12 cellular contexts compared by ENCODE assay signal in genomic region chr2:99707592-99707991, GRCh38.
DNase-seq lines count a peak whose midpoint lies in the region; ATAC-seq and TF ChIP-seq lines count a peak whose summit lies in the region.
"Had no signal": no experiment of that assay in that cellular context is flagged by ENCODE, and none has a peak within 500 bp of the region (broad histone marks: within the 10 kb centered on the region; RNA-seq: fewer than 3 reads in every experiment).

No MANE protein-coding gene starts in this region.

- H3K4me3 ChIP-seq in hepatocyte, result no peak overlapping the region
- H3K4me3 ChIP-seq in thoracic aorta, result peak overlapping the region; percentile 17

- H3K36me3 Mint-ChIP-seq in IgD-negative memory B cell (peaks cover 6% of the 10 kb centered on the region), chondrocyte (ENCODE audit: low read depth) (peaks cover 8% of the 10 kb centered on the region)
- H3K36me3 Mint-ChIP-seq in activated naive CD8-positive, alpha-beta T cell treated with anti-CD3 and anti-CD28 coated beads, Interleukin-2, amount 50 U/mL, for 24 hours (ENCODE audit: low read depth), result no peaks in the 10 kb centered on the region

- H3K79me2 ChIP-seq in hepatocyte, result no peaks in the 10 kb centered on the region

- H3K4me1 ChIP-seq in hepatocyte (ENCODE audit: insufficient read depth) (peaks cover 3% of the 10 kb centered on the region), thoracic aorta (ENCODE audit: control insufficient read depth in 1 of 2, low read depth in 2 of 2) (peaks cover 13 to 50% of the 10 kb centered on the region in 2 donors)

- H2AFZ ChIP-seq in hepatocyte, result no peak overlapping the region

- no peaks in the 10 kb centered on the region for H3K9me3 ChIP-seq in hepatocyte (ENCODE audit: low read depth)
- no peaks in the 10 kb centered on the region for H3K9me3 ChIP-seq in thoracic aorta

- 91% methylated on average over 1 of the region's 1 CpG for WGBS in hepatocyte (ENCODE audit: low lambda C conversion rate, missing lambda C conversion rate)

- H3K36me3 ChIP-seq in hepatocyte (replicated peaks; ENCODE audit: insufficient read depth, low read depth) (no peaks in the 10 kb centered on the region), thoracic aorta (no peaks in the 10 kb centered on the region)

- no peaks in the 10 kb centered on the region for H4K20me1 ChIP-seq in hepatocyte (ENCODE audit: insufficient read depth, poor library complexity, severe bottlenecking)

- H3K27ac Mint-ChIP-seq in IgD-negative memory B cell (peak overlapping the region in 2 of 3 donors; percentile 9 to 63), chondrocyte (ENCODE audit: unreplicated experiment) (peak overlapping the region; percentile 89)
- H3K27ac Mint-ChIP-seq in activated naive CD8-positive, alpha-beta T cell treated with anti-CD3 and anti-CD28 coated beads, Interleukin-2, amount 50 U/mL, for 24 hours, result no peak overlapping the region

- H3K9me2 ChIP-seq in hepatocyte (replicated peaks; ENCODE audit: insufficient read depth), result no peaks in the 10 kb centered on the region

- ATAC-seq in thoracic aorta (ENCODE audit: insufficient number of reproducible peaks, low FRiP score, low read depth), result no peak
- no peak for ATAC-seq in activated naive CD8-positive, alpha-beta T cell treated with anti-CD3 and anti-CD28 coated beads, Interleukin-2, amount 50 U/mL, for 24 hours
- ATAC-seq: activated CD4-positive, CD25-positive, alpha-beta regulatory T cell treated with anti-CD3 and anti-CD28 coated beads, Interleukin-2, amount 50 U/mL, for 24 hours; activated T-cell treated with anti-CD3 and anti-CD28 coated beads, Interleukin-2, amount 50 U/mL, for 4 hours had no signal

- no peak for DNase-seq in chondrocyte (ENCODE audit: low spot score)
- no peak for DNase-seq in hepatocyte (ENCODE audit: low spot score)
- no peak for DNase-seq in thoracic aorta (ENCODE audit: low spot score)
- no peak for DNase-seq in activated CD4-positive, alpha-beta T cell treated with anti-CD3 and anti-CD28 coated beads, Interleukin-2, amount 50 U/mL, for 4 hours
- no peak for DNase-seq in activated naive CD8-positive, alpha-beta T cell treated with anti-CD3 and anti-CD28 coated beads, Interleukin-2, amount 50 U/mL, for 24 hours
- DNase-seq in NCI-H774 (lab: John Stamatoyannopoulos, UW), result no peak
- DNase-seq: activated T-cell treated with anti-CD3 and anti-CD28 coated beads, Interleukin-2, amount 50 U/mL, for 4 hours; anterior cingulate cortex; NCI-H2081 treated with DMSO at 0.1 percent for 48 hours had no signal

- H3K4me2 ChIP-seq in hepatocyte, result peak overlapping the region; percentile 12
- H3K4me2 ChIP-seq: KMS-11 had no signal

- H3K27me3 ChIP-seq in hepatocyte (no peaks in the 10 kb centered on the region), thoracic aorta (replicated peaks; ENCODE audit: insufficient read depth) (no peaks in the 10 kb centered on the region)

- no peak overlapping the region for H3K27ac ChIP-seq in hepatocyte
- H3K27ac ChIP-seq in thoracic aorta, result peak overlapping the region; percentile 41 to 52
- H3K27ac ChIP-seq: KMS-11 had no signal

- H3K9me3 Mint-ChIP-seq in IgD-negative memory B cell (no peaks in the 10 kb centered on the region), chondrocyte (ENCODE audit: low read depth) (peaks cover 6% of the 10 kb centered on the region)
- H3K9me3 Mint-ChIP-seq in activated naive CD8-positive, alpha-beta T cell treated with anti-CD3 and anti-CD28 coated beads, Interleukin-2, amount 50 U/mL, for 24 hours, result no peaks in the 10 kb centered on the region
- H3K9me3 Mint-ChIP-seq: activated T-cell treated with anti-CD3 and anti-CD28 coated beads, Interleukin-2, amount 50 U/mL, for 4 hours had no signal

- peak overlapping the region in 1 of 4 donors; percentile 58 for H3K4me3 Mint-ChIP-seq in IgD-negative memory B cell
- no peak overlapping the region for H3K4me3 Mint-ChIP-seq in chondrocyte (ENCODE audit: unreplicated experiment)
- no peak overlapping the region for H3K4me3 Mint-ChIP-seq in activated naive CD8-positive, alpha-beta T cell treated with anti-CD3 and anti-CD28 coated beads, Interleukin-2, amount 50 U/mL, for 24 hours
- H3K4me3 Mint-ChIP-seq: activated T-cell treated with anti-CD3 and anti-CD28 coated beads, Interleukin-2, amount 50 U/mL, for 4 hours had no signal

- no peak for TF ChIP-seq CTCF in chondrocyte (IDR thresholded peaks at IDR 0.05)
- no peak for TF ChIP-seq CTCF in hepatocyte (IDR thresholded peaks at IDR 0.05; ENCODE audit: poor library complexity)
- no peak for TF ChIP-seq CTCF in thoracic aorta (IDR thresholded peaks at IDR 0.05)

- H3K27me3 Mint-ChIP-seq in IgD-negative memory B cell (no peaks in the 10 kb centered on the region), chondrocyte (ENCODE audit: low read depth) (no peaks in the 10 kb centered on the region)
- H3K27me3 Mint-ChIP-seq in activated naive CD8-positive, alpha-beta T cell treated with anti-CD3 and anti-CD28 coated beads, Interleukin-2, amount 50 U/mL, for 24 hours, result no peaks in the 10 kb centered on the region

- H3K4me1 Mint-ChIP-seq in IgD-negative memory B cell, result peaks cover 25 to 48% (median 30%) of the 10 kb centered on the region in 3 donors
- peaks cover 94% of the 10 kb centered on the region for H3K4me1 Mint-ChIP-seq in chondrocyte (ENCODE audit: low read depth)
- no peaks in the 10 kb centered on the region for H3K4me1 Mint-ChIP-seq in activated naive CD8-positive, alpha-beta T cell treated with anti-CD3 and anti-CD28 coated beads, Interleukin-2, amount 50 U/mL, for 24 hours
